Comparison of ENCODE assay signal across 9 cellular contexts in genomic region chr14:31127690-31128089, GRCh38.
DNase-seq lines count a peak whose midpoint lies in the region; ATAC-seq lines count a peak whose summit lies in the region.
"Had no signal": no experiment of that assay in that cellular context is flagged by ENCODE, and none has a peak within 500 bp of the region (broad histone marks: within the 10 kb centered on the region; RNA-seq: fewer than 3 reads in every experiment).

No MANE protein-coding gene starts in this region.

- ATAC-seq in GM18502 (IDR thresholded peaks at IDR 0.05; ENCODE audit: poor library complexity, unreplicated experiment) (peak; percentile 77), GM21447 (IDR thresholded peaks at IDR 0.05; ENCODE audit: unreplicated experiment) (peak; percentile 86), left colon (peak; percentile 95)
- ATAC-seq: SK-N-SH treated with all-trans-retinoic acid at 6 μM for 48 hours had no signal

- intact Hi-C loops in left colon (cut with DNase I, micrococcal nuclease): no loop called here

- DNase-seq in NCI-H774 (lab: John Stamatoyannopoulos, UW) (peak; percentile 4), left colon (no peak), NCI-H1694 treated with DMSO at 0.1 percent for 48 hours (lab: John Stamatoyannopoulos, UW) (no peak), NCI-H82 treated with DMSO at 0.1 percent for 48 hours (lab: John Stamatoyannopoulos, UW; ENCODE audit: unreplicated experiment) (no peak), NCI-H524 treated with DMSO at 0.1 percent for 48 hours (lab: John Stamatoyannopoulos, UW) (no peak), midbrain (lab: John Stamatoyannopoulos, UW) (no peak)
